8 cellular contexts compared by ENCODE assay signal in genomic region chr17:68346448-68346847, GRCh38. TPM values are rescaled to one million over a fixed set of nuclear protein-coding genes. Genes with fewer than 3 reads are reported as not detected.
DNase-seq lines count a peak whose midpoint lies in the region; ATAC-seq, FAIRE-seq and TF ChIP-seq lines count a peak whose summit lies in the region.

No MANE protein-coding gene starts in this region.

- 80% methylated on average over 13 of the region's 13 CpGs for whole genome bisulfite sequencing in liver

- TF ChIP-seq CTCF in liver (IDR thresholded peaks at IDR 0.05; ENCODE audit: low read depth, low read length, missing input control): no peak
- no peak for TF ChIP-seq CTCF in omental fat pad (IDR thresholded peaks at IDR 0.05)

- ATAC-seq in GM19468 (IDR thresholded peaks at IDR 0.05; ENCODE audit: extremely low read depth, unreplicated experiment): peak; percentile 31
- ATAC-seq in omental fat pad (ENCODE audit: low FRiP score): no peak

- H3K27ac ChIP-seq in liver (ENCODE audit: low read depth in 1 of 2, low read length in 2 of 2): peak overlapping the region; percentile 36 to 37

- no peaks in the 10 kb centered on the region for H3K36me3 ChIP-seq in liver (ENCODE audit: control insufficient read depth in 4 of 4, insufficient read depth in 3 of 4, low read depth in 1 of 4, low read length in 3 of 4)

- H3K4me3 ChIP-seq in liver (ENCODE audit: low read depth in 1 of 3, low read length in 3 of 3): no peak overlapping the region

- peak in 1 of 2 donors; percentile 8 for TF ChIP-seq RAD21 in liver (IDR thresholded peaks at IDR 0.05)

- no peak overlapping the region for H3K9ac ChIP-seq in liver (ENCODE audit: low read depth in 1 of 2, low read length in 2 of 2)

- no peaks in the 10 kb centered on the region for H3K4me1 ChIP-seq in liver (ENCODE audit: control insufficient read depth in 4 of 4, insufficient read depth in 4 of 4, low read length in 3 of 4)

- H3K27me3 ChIP-seq in liver (ENCODE audit: control insufficient read depth in 4 of 4, insufficient read depth in 4 of 4, low read length in 3 of 4): no peaks in the 10 kb centered on the region

- DNase-seq in KBM-7 (peak; percentile 83), omental fat pad (ENCODE audit: low spot score) (no peak), DMS79 (lab: John Stamatoyannopoulos, UW) (no peak), HTR-8/SVneo (ENCODE audit: insufficient read length, low spot score) (no peak)
- peak; percentile 86 for DNase-seq in activated CD8-positive, alpha-beta memory T cell treated with anti-CD3 and anti-CD28 coated beads, Interleukin-2, amount 50 U/mL, for 48 hours
- DNase-seq in stimulated activated naive CD4-positive, alpha-beta T cell treated with Interleukin-2 at 50 U/mL for 16 hours (lab: John Stamatoyannopoulos, UW): peak; percentile 73

- no peaks in the 10 kb centered on the region for H3K9me3 ChIP-seq in liver (ENCODE audit: control insufficient read depth in 4 of 4, low read length in 3 of 4)

- in situ Hi-C loops in KBM-7 (cut with MboI; ENCODE audit: low pct_unique_long_range_greater_than_20kb, low sequenced_read_pairs): no loop called here

- FAIRE-seq in HTR-8/SVneo (lab: Jason Lieb, UNC): no peak

TF ChIP-seq in liver, 16 proteins besides CTCF, POLR2A, EP300 and RAD21:
- TF ChIP-seq NR2F2 (IDR thresholded peaks at IDR 0.05) (no peak), RXRA (IDR thresholded peaks at IDR 0.05) (no peak), SP1 (IDR thresholded peaks at IDR 0.05) (no peak), FOXA1 (IDR thresholded peaks at IDR 0.05) (no peak), EGR1 (IDR thresholded peaks at IDR 0.05; ENCODE audit: low read depth in 2 of 2) (no peak), FOXA2 (IDR thresholded peaks at IDR 0.05) (no peak), HNF4A (conservative IDR thresholded peaks at IDR 0.05) (no peak), GABPA (IDR thresholded peaks at IDR 0.05 in 1 of 2, conservative IDR thresholded peaks at IDR 0.05 in 1 of 2) (no peak)
- TF ChIP-seq, protein P1, sequence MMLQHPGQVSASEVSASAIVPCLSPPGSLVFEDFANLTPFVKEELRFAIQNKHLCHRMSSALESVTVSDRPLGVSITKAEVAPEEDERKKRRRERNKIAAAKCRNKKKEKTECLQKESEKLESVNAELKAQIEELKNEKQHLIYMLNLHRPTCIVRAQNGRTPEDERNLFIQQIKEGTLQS (IDR thresholded peaks at IDR 0.05): no peak
- TF ChIP-seq, protein P2, sequence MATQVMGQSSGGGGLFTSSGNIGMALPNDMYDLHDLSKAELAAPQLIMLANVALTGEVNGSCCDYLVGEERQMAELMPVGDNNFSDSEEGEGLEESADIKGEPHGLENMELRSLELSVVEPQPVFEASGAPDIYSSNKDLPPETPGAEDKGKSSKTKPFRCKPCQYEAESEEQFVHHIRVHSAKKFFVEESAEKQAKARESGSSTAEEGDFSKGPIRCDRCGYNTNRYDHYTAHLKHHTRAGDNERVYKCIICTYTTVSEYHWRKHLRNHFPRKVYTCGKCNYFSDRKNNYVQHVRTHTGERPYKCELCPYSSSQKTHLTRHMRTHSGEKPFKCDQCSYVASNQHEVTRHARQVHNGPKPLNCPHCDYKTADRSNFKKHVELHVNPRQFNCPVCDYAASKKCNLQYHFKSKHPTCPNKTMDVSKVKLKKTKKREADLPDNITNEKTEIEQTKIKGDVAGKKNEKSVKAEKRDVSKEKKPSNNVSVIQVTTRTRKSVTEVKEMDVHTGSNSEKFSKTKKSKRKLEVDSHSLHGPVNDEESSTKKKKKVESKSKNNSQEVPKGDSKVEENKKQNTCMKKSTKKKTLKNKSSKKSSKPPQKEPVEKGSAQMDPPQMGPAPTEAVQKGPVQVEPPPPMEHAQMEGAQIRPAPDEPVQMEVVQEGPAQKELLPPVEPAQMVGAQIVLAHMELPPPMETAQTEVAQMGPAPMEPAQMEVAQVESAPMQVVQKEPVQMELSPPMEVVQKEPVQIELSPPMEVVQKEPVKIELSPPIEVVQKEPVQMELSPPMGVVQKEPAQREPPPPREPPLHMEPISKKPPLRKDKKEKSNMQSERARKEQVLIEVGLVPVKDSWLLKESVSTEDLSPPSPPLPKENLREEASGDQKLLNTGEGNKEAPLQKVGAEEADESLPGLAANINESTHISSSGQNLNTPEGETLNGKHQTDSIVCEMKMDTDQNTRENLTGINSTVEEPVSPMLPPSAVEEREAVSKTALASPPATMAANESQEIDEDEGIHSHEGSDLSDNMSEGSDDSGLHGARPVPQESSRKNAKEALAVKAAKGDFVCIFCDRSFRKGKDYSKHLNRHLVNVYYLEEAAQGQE (IDR thresholded peaks at IDR 0.05): no peak
- TF ChIP-seq, protein P3, sequence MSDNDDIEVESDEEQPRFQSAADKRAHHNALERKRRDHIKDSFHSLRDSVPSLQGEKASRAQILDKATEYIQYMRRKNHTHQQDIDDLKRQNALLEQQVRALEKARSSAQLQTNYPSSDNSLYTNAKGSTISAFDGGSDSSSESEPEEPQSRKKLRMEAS (IDR thresholded peaks at IDR 0.05): no peak
TF ChIP-seq in liver: peak in this region for 0.

RNA-seq across cellular contexts. Expression of gene ARSG, which starts 55.2 kb away (rescaled TPM):
- total RNA-seq in liver: 1 to 10 TPM; 1.9 to 5.4 TPM
- 1 to 10 TPM; 1.5 to 2.7 TPM for polyA plus RNA-seq in liver
- 1 to 10 TPM; 1.4 to 8.2 (median 2.6) TPM for total RNA-seq in omental fat pad

RNA-seq across cellular contexts. Expression of gene SLC16A6, which starts 55.5 kb away (rescaled TPM):
- total RNA-seq in liver: under 1 TPM; 0.89 to 0.92 TPM
- polyA plus RNA-seq in liver: under 1 TPM; 0.11 to 0.29 TPM
- total RNA-seq in omental fat pad: 1 to 10 TPM in 3 of 4 donors, under 1 TPM in 1; 0.38 to 7.3 (median 2.2) TPM

Comparison
In these comparisons a context has a peak if more than half of its experiments do, and no peak if none do; other contexts are left out.
1. DNase-seq: peak in KBM-7 (single experiment), activated CD8-positive, alpha-beta memory T cell treated with anti-CD3 and anti-CD28 coated beads, Interleukin-2, amount 50 U/mL, for 48 hours (single experiment) and stimulated activated naive CD4-positive, alpha-beta T cell treated with Interleukin-2 at 50 U/mL for 16 hours (single experiment); none in omental fat pad (single experiment), DMS79 (single experiment) and HTR-8/SVneo (single experiment).